In genomic region chr19:3322199-3322978, GRCh38 we compare ENCODE assay signal across 24 cellular contexts.
"Had no signal": no experiment of that assay in that cellular context is flagged by ENCODE, and none has a peak within 500 bp of the region (broad histone marks: within the 10 kb centered on the region; RNA-seq: fewer than 3 reads in every experiment).

No MANE protein-coding gene starts in this region.

- DNase-seq: activated CD4-positive, alpha-beta T cell treated with anti-CD3 and anti-CD28 coated beads, Interleukin-2, amount 10 ng/mL, durations not matched to agents 24 days and 14 days; activated CD4-positive, alpha-beta T cell treated with anti-CD3 and anti-CD28 coated beads, Interleukin-2, amount 50 U/mL, for 4 hours; activated effector memory CD4-positive, alpha-beta T cell treated with anti-CD3 and anti-CD28 coated beads, Interleukin-2, amount 50 U/mL, for 16 hours; activated naive CD4-positive, alpha-beta T cell; activated T-cell treated with anti-CD3 and anti-CD28 coated beads, Interleukin-2, amount 50 U/mL, for 1 hour; activated T-cell treated with anti-CD3 and anti-CD28 coated beads, Interleukin-2, amount 50 U/mL, for 72 hours; anterior cingulate cortex; central memory CD4-positive, alpha-beta T cell; MM.1S; MV-4-11; NCI-H1092; NCI-H1436 treated with DMSO at 0.1 percent for 48 hours; NCI-H1694 treated with DMSO at 0.1 percent for 48 hours; NCI-H2029; NCI-H345; NCI-H524 treated with DMSO at 0.1 percent for 48 hours; SHP77; SJCRH30; T1000 had no signal

- H3K4me3 ChIP-seq: SJCRH30, SK-N-MC had no signal

- H3K36me3 ChIP-seq: SJCRH30 had no signal

- H3K4me2 ChIP-seq: KMS-11 had no signal

- H3K27ac ChIP-seq: KMS-11, SJCRH30, SK-N-MC had no signal

- H3K4me1 ChIP-seq: SJCRH30 had no signal

- H3K9ac ChIP-seq: KMS-11 had no signal

- ATAC-seq: activated CD8-positive, alpha-beta T cell treated with anti-CD3 and anti-CD28 coated beads for 36 hours; activated T-cell treated with anti-CD3 and anti-CD28 coated beads, Interleukin-2, amount 50 U/mL, for 72 hours; activated T-helper 17 cell treated with anti-CD3 and anti-CD28 coated beads, Interleukin-2, amount 50 U/mL, for 72 hours; Panc1 had no signal

- H3K9me3 ChIP-seq: SJCRH30 had no signal
